ENCODE assay signal across 11 cellular contexts in genomic region chr4:103204114-103204513, GRCh38. TPM values are rescaled to one million over a fixed set of nuclear protein-coding genes. Genes with fewer than 3 reads are reported as not detected.
DNase-seq lines count a peak whose midpoint lies in the region; ATAC-seq and TF ChIP-seq lines count a peak whose summit lies in the region.
"Had no signal": no experiment of that assay in that cellular context is flagged by ENCODE, and none has a peak within 500 bp of the region (broad histone marks: within the 10 kb centered on the region; RNA-seq: fewer than 3 reads in every experiment).

No MANE protein-coding gene starts in this region.

- no peak for ATAC-seq in HG03135 (IDR thresholded peaks at IDR 0.05; ENCODE audit: unreplicated experiment)
- no peak for ATAC-seq in activated T-cell treated with anti-CD3 and anti-CD28 coated beads, Interleukin-2, amount 50 U/mL, for 72 hours (replicated peaks in 1 of 2)
- ATAC-seq in right cardiac atrium = no peak

- peaks cover 16% of the 10 kb centered on the region for H3K27me3 Mint-ChIP-seq in activated T-cell treated with anti-CD3 and anti-CD28 coated beads, Interleukin-2, amount 50 U/mL, for 72 hours (ENCODE audit: low read depth)
- H3K27me3 Mint-ChIP-seq in mesothelial cell of epicardium (ENCODE audit: low read depth) = no peaks in the 10 kb centered on the region

- no peaks in the 10 kb centered on the region for H3K36me3 Mint-ChIP-seq in activated T-cell treated with anti-CD3 and anti-CD28 coated beads, Interleukin-2, amount 50 U/mL, for 72 hours (ENCODE audit: insufficient read depth in 2 of 2)
- no peaks in the 10 kb centered on the region for H3K36me3 Mint-ChIP-seq in mesothelial cell of epicardium

- H3K4me3 Mint-ChIP-seq in activated T-cell treated with anti-CD3 and anti-CD28 coated beads, Interleukin-2, amount 50 U/mL, for 72 hours = no peak overlapping the region
- no peak overlapping the region for H3K4me3 Mint-ChIP-seq in mesothelial cell of epicardium

- intact Hi-C loops in right cardiac atrium (cut with DNase I) = no loop called here

- TF ChIP-seq CTCF in mesothelial cell of epicardium (IDR thresholded peaks at IDR 0.05; ENCODE audit: unreplicated experiment) = no peak

- peak; percentile 2 for DNase-seq in DMS153 treated with DMSO at 0.1 percent for 48 hours (lab: John Stamatoyannopoulos, UW; ENCODE audit: unreplicated experiment)
- DNase-seq in Kasumi-1 (lab: John Stamatoyannopoulos, UW) = peak; percentile 16 to 45
- peak; percentile 50 for DNase-seq in adipocyte (ENCODE audit: low read depth)
- peak; percentile 11 to 14 for DNase-seq in lung microvascular endothelial cell (ENCODE audit: low read depth in 2 of 2)
- DNase-seq in activated T-cell treated with anti-CD3 and anti-CD28 coated beads, Interleukin-2, amount 50 U/mL, for 72 hours = no peak
- no peak for DNase-seq in right cardiac atrium
- no peak for DNase-seq in mesothelial cell of epicardium (ENCODE audit: low spot score in 2 of 2, unreplicated experiment in 2 of 2)
- DNase-seq: activated effector memory CD4-positive, alpha-beta T cell treated with Interleukin-2 at 50 U/mL for 16 hours; pancreas; stimulated activated naive CD4-positive, alpha-beta T cell treated with Interleukin-2 at 50 U/mL for 16 hours had no signal

- H3K27me3 ChIP-seq in adipocyte (replicated peaks; ENCODE audit: control insufficient read depth, insufficient read depth, low read length) = no peaks in the 10 kb centered on the region
- no peaks in the 10 kb centered on the region for H3K27me3 ChIP-seq in right cardiac atrium (ENCODE audit: control insufficient read depth, insufficient read depth)
- H3K27me3 ChIP-seq: pancreas had no signal

- H3K4me1 ChIP-seq in adipocyte (ENCODE audit: control insufficient read depth, insufficient read depth, low read length) (no peaks in the 10 kb centered on the region), right cardiac atrium (ENCODE audit: control insufficient read depth, insufficient read depth, low read length) (no peaks in the 10 kb centered on the region)
- H3K4me1 ChIP-seq: pancreas had no signal

- H3K4me3 ChIP-seq in adipocyte (ENCODE audit: low read length) (no peak overlapping the region), right cardiac atrium (ENCODE audit: low read length) (no peak overlapping the region)
- H3K4me3 ChIP-seq: pancreas had no signal

- H3K4me1 Mint-ChIP-seq in activated T-cell treated with anti-CD3 and anti-CD28 coated beads, Interleukin-2, amount 50 U/mL, for 72 hours (ENCODE audit: low read depth) = no peaks in the 10 kb centered on the region
- H3K4me1 Mint-ChIP-seq in mesothelial cell of epicardium = no peaks in the 10 kb centered on the region

- no peak overlapping the region for H3K9ac ChIP-seq in adipocyte (ENCODE audit: low read length)

- H3K9me3 Mint-ChIP-seq in activated T-cell treated with anti-CD3 and anti-CD28 coated beads, Interleukin-2, amount 50 U/mL, for 72 hours = no peaks in the 10 kb centered on the region
- no peaks in the 10 kb centered on the region for H3K9me3 Mint-ChIP-seq in mesothelial cell of epicardium

- no peak overlapping the region for H3K27ac Mint-ChIP-seq in activated T-cell treated with anti-CD3 and anti-CD28 coated beads, Interleukin-2, amount 50 U/mL, for 72 hours
- no peak overlapping the region for H3K27ac Mint-ChIP-seq in mesothelial cell of epicardium

- H3K27ac ChIP-seq in right cardiac atrium (ENCODE audit: low read length) = no peak overlapping the region
- H3K27ac ChIP-seq: pancreas had no signal

- WGBS in right cardiac atrium = 47% methylated on average over 1 of the region's 1 CpG

- H3K9me3 ChIP-seq in adipocyte (ENCODE audit: control insufficient read depth, low read length) (no peaks in the 10 kb centered on the region), right cardiac atrium (ENCODE audit: control insufficient read depth, low read length) (no peaks in the 10 kb centered on the region)
- H3K9me3 ChIP-seq: pancreas had no signal

- no peaks in the 10 kb centered on the region for H3K36me3 ChIP-seq in adipocyte (ENCODE audit: control insufficient read depth, insufficient read depth, low read length, severe bottlenecking)
- H3K36me3 ChIP-seq: pancreas had no signal

RNA-seq across cellular contexts. Expression of gene CENPE, which starts 6.0 kb away (rescaled TPM):
- 1.8 and 10.2 TPM in 2 replicates for total RNA-seq in lung microvascular endothelial cell
- total RNA-seq in activated T-cell treated with anti-CD3 and anti-CD28 coated beads, Interleukin-2, amount 50 U/mL, for 72 hours = 10 to 100 TPM; 60.1 to 63.6 TPM
- under 1 TPM; 0.56 to 0.77 (median 0.61) TPM for total RNA-seq in right cardiac atrium
- 0.14 TPM for polyA plus RNA-seq in right cardiac atrium
- total RNA-seq in mesothelial cell of epicardium = 13.3 to 15.6 TPM (median 14.2 TPM) in 3 replicates

Comparison
In these comparisons a context has a peak if more than half of its experiments do, and no peak if none do; other contexts are left out.
1. DNase-seq: peak in DMS153 treated with DMSO at 0.1 percent for 48 hours (single experiment), Kasumi-1 (2 of 2), adipocyte (single experiment) and lung microvascular endothelial cell (2 of 2); none in activated T-cell treated with anti-CD3 and anti-CD28 coated beads, Interleukin-2, amount 50 U/mL, for 72 hours (0 of 2), right cardiac atrium (0 of 3) and mesothelial cell of epicardium (0 of 2).